ENCODE assay signal across 8 cellular contexts in genomic region chr1:58545591-58546519, GRCh38. TPM values are rescaled to one million over a fixed set of nuclear protein-coding genes. Genes with fewer than 3 reads are reported as not detected.
DNase-seq lines count a peak whose midpoint lies in the region; ATAC-seq, FAIRE-seq and TF ChIP-seq lines count a peak whose summit lies in the region.

No MANE protein-coding gene starts in this region.

- peak overlapping the region; percentile 93 for H3K9ac ChIP-seq in endothelial cell of umbilical vein (replicated peaks; ENCODE audit: extremely low read depth, insufficient read depth, low read length)

- no peaks in the 10 kb centered on the region for H3K36me3 ChIP-seq in endothelial cell of umbilical vein (ENCODE audit: control insufficient read depth in 2 of 2, extremely low read depth in 1 of 2, insufficient read depth in 2 of 2, low read length in 2 of 2)

- H3K9me1 ChIP-seq in endothelial cell of umbilical vein (replicated peaks; ENCODE audit: control insufficient read depth, extremely low read depth, insufficient read depth, low read length): no peaks in the 10 kb centered on the region

- H3K4me3 ChIP-seq in endothelial cell of umbilical vein (replicated peaks in 1 of 3; ENCODE audit: insufficient read depth in 1 of 3, low read depth in 1 of 3, low read length in 3 of 3): peak overlapping the region; percentile 73 to 95 (median 76)

- dilution Hi-C loops in endothelial cell of umbilical vein (cut with MboI; ENCODE audit: extremely low pct_ligation_motif_present, low sequenced_read_pairs): no loop called here

- H3K27ac ChIP-seq in endothelial cell of umbilical vein (ENCODE audit: insufficient read depth, low read depth, low read length): peak overlapping the region; percentile 84

- intact Hi-C loops in endothelial cell of umbilical vein (cut with micrococcal nuclease): loop anchor here (1.0 to 10.0 kb wide), 11 partner anchors 30 to 1714 kb away; partner anchors contain the start of gene C8B

- H3K79me2 ChIP-seq in endothelial cell of umbilical vein (ENCODE audit: control insufficient read depth, insufficient read depth, low read length): no peaks in the 10 kb centered on the region

- H3K4me1 ChIP-seq in endothelial cell of umbilical vein (ENCODE audit: control insufficient read depth, extremely low read depth, insufficient read depth, low read length): peaks cover 4% of the 10 kb centered on the region

- peak; percentile 68 for TF ChIP-seq POLR2A in endothelial cell of umbilical vein (IDR thresholded peaks at IDR 0.05; ENCODE audit: low read depth, low read length)

- DNase-seq in CD1c-positive myeloid dendritic cell (ENCODE audit: extremely low spot score) (peak; percentile 86), NOMO-1 treated with DMSO at 0.1 percent for 48 hours (lab: John Stamatoyannopoulos, UW; ENCODE audit: unreplicated experiment) (peak; percentile 73), activated T-cell treated with anti-CD3 and anti-CD28 coated beads for 1 hour (ENCODE audit: low read depth) (peak; percentile 65), endothelial cell of umbilical vein (ENCODE audit: low read depth, low spot score) (peak; percentile 71), midbrain (lab: John Stamatoyannopoulos, UW) (peak; percentile 60)
- peak; percentile 43 for DNase-seq in stimulated activated CD8-positive, alpha-beta memory T cell treated with anti-CD3 and anti-CD28 coated beads, Interleukin-15, amount 100 ng/mL, for 24 hours (ENCODE audit: low read depth)

- peaks cover 2 to 4% of the 10 kb centered on the region in 2 experiments for H3K27me3 ChIP-seq in endothelial cell of umbilical vein (ENCODE audit: control insufficient read depth in 2 of 2, insufficient read depth in 2 of 2, low read length in 2 of 2)

- CTCF ChIA-PET in endothelial cell of umbilical vein (lab: Charles Lee): interaction anchor here (0.6 to 5.1 kb wide), 20 partner anchors 8 to 1714 kb away, joined by 3 to 73 read pairs (median 6); no protein-coding TSS in a partner anchor

- no peak for TF ChIP-seq CTCF in endothelial cell of umbilical vein (IDR thresholded peaks at IDR 0.05; ENCODE audit: extremely low read depth in 1 of 2, insufficient read depth in 1 of 2, low read depth in 1 of 2, low read length in 2 of 2)

- TSS peak; percentile 72 for BruUV-seq in endothelial cell of umbilical vein (replicated peaks; lab: Mats Ljungman, UMichigan)

- peak overlapping the region; percentile 87 for H2AFZ ChIP-seq in endothelial cell of umbilical vein (ENCODE audit: low read depth, low read length)

- ATAC-seq in GM19438 (IDR thresholded peaks at IDR 0.05; ENCODE audit: low read depth, unreplicated experiment) (peak; percentile 47), HG03571 (IDR thresholded peaks at IDR 0.05; ENCODE audit: unreplicated experiment) (peak; percentile 41)

- POLR2A ChIA-PET in endothelial cell of umbilical vein (lab: Charles Lee): interaction anchor here (0.6 to 1.2 kb wide), 8 partner anchors 17 to 1720 kb away, joined by 3 to 5 read pairs (median 3); no protein-coding TSS in a partner anchor

- H3K4me2 ChIP-seq in endothelial cell of umbilical vein (ENCODE audit: insufficient read depth, low read length): peak overlapping the region; percentile 95

- H4K20me1 ChIP-seq in endothelial cell of umbilical vein (replicated peaks; ENCODE audit: control insufficient read depth, extremely low read depth, insufficient read depth, low read length): no peaks in the 10 kb centered on the region

- H3K9me3 ChIP-seq in endothelial cell of umbilical vein (replicated peaks; ENCODE audit: control insufficient read depth, insufficient read depth, low read length): no peaks in the 10 kb centered on the region

- FAIRE-seq in endothelial cell of umbilical vein (lab: Jason Lieb, UNC): peak; percentile 64

TF ChIP-seq in endothelial cell of umbilical vein, 7 proteins besides CTCF, POLR2A, EP300 and RAD21:
- TF ChIP-seq MYC (IDR thresholded peaks at IDR 0.05; ENCODE audit: low read depth, low read length) (no peak), FOS (IDR thresholded peaks at IDR 0.05; ENCODE audit: borderline replicate concordance, insufficient read depth, low read length) (no peak), GATA2 (IDR thresholded peaks at IDR 0.05; ENCODE audit: insufficient read depth, insufficient read length, low read depth, low read length) (no peak), MAX (IDR thresholded peaks at IDR 0.05; ENCODE audit: insufficient read depth, insufficient read length) (no peak), POLR2AphosphoS5 (IDR thresholded peaks at IDR 0.05; ENCODE audit: insufficient read depth, low read depth, low read length) (no peak), EZH2 (IDR thresholded peaks at IDR 0.05; ENCODE audit: borderline replicate concordance, low read depth, low read length, severe bottlenecking) (no peak), JUN (IDR thresholded peaks at IDR 0.05; ENCODE audit: borderline replicate concordance, insufficient read depth, insufficient read length, low read depth) (no peak)

RNA-seq across cellular contexts. Expression of gene OMA1, which starts 0.7 kb away (rescaled TPM):
- total RNA-seq in endothelial cell of umbilical vein: 4.6 and 7.7 TPM in 2 replicates
- 2.4 and 4.0 TPM in 2 replicates for polyA plus RNA-seq in endothelial cell of umbilical vein
- polyA plus RNA-seq in endothelial cell of umbilical vein (2011; cell fraction: cytosol; rRNA removed): 3.3 TPM in 2 replicates
- 6.2 and 7.2 TPM in 2 replicates for polyA plus RNA-seq in endothelial cell of umbilical vein (2011; cell fraction: nucleus; rRNA removed)
- polyA plus RNA-seq in endothelial cell of umbilical vein (2012): 6.6 and 7.7 TPM in 2 replicates
- 5.1 and 7.5 TPM in 2 replicates for polyA minus RNA-seq in endothelial cell of umbilical vein
- polyA minus RNA-seq in endothelial cell of umbilical vein (2011; cell fraction: cytosol; rRNA and poly(A)+ RNA removed): 9.3 TPM
- 4.8 and 5.4 TPM in 2 replicates for polyA minus RNA-seq in endothelial cell of umbilical vein (2011; cell fraction: nucleus; rRNA and poly(A)+ RNA removed)

RNA-seq across cellular contexts. Expression of gene TACSTD2, which starts 31.2 kb away (rescaled TPM):
- total RNA-seq in endothelial cell of umbilical vein: 14.1 and 30.7 TPM in 2 replicates
- polyA plus RNA-seq in endothelial cell of umbilical vein: 43.3 and 61.5 TPM in 2 replicates
- polyA plus RNA-seq in endothelial cell of umbilical vein (2011; cell fraction: cytosol; rRNA removed): 19.6 and 27.3 TPM in 2 replicates
- 13.4 and 14.5 TPM in 2 replicates for polyA plus RNA-seq in endothelial cell of umbilical vein (2011; cell fraction: nucleus; rRNA removed)
- 9.8 and 14.3 TPM in 2 replicates for polyA plus RNA-seq in endothelial cell of umbilical vein (2012)
- 21.2 and 23.5 TPM in 2 replicates for polyA minus RNA-seq in endothelial cell of umbilical vein
- 1.6 TPM for polyA minus RNA-seq in endothelial cell of umbilical vein (2011; cell fraction: cytosol; rRNA and poly(A)+ RNA removed)
- polyA minus RNA-seq in endothelial cell of umbilical vein (2011; cell fraction: nucleus; rRNA and poly(A)+ RNA removed): 5.6 and 10.4 TPM in 2 replicates

Comparison
In these comparisons a context has a peak if more than half of its experiments do, and no peak if none do; other contexts are left out.
1. Peak in every context shown above with its lines: DNase-seq, ATAC-seq, H3K4me3 ChIP-seq and H3K27ac ChIP-seq.